Comparison of ENCODE assay signal across 17 cellular contexts in the genomic region with DNA sequence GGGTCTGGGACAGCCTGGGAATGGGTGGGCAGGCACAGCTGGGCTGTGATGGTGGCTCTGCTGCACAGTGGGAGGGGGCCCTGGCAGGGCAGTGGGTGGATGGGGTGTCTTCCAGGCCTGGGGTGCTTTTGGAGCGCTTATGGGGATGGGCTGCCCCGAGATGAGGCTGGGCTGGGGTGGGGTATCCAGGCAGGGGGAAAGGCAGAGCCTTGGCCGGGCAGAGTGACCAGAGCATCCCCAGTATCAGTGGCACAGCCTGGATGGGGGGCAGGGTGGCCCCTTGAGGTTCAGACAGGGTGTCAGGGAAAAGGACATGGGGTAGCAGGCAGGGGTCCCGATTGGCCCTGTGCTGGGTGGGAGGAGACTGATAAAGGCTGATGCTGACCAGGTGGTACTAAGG. TPM values are rescaled to one million over a fixed set of nuclear protein-coding genes. Genes with fewer than 3 reads are reported as not detected.
DNase-seq lines count a peak whose midpoint lies in the region; ATAC-seq, FAIRE-seq and TF ChIP-seq lines count a peak whose summit lies in the region.
"Had no signal": no experiment of that assay in that cellular context is flagged by ENCODE, and none has a peak within 500 bp of the region (broad histone marks: within the 10 kb centered on the region; RNA-seq: fewer than 3 reads in every experiment).

No MANE protein-coding gene starts in this region.

- no peak for TF ChIP-seq RAD21 in SK-N-SH (IDR thresholded peaks at IDR 0.05; ENCODE audit: low read length)

- no peak for TF ChIP-seq EP300 in SK-N-SH (IDR thresholded peaks at IDR 0.05; ENCODE audit: borderline replicate concordance in 1 of 2, low read depth in 1 of 2, low read length in 1 of 2)

- peak overlapping the region; percentile 95 for H3K27ac Mint-ChIP-seq in osteocyte (ENCODE audit: unreplicated experiment)
- H3K27ac Mint-ChIP-seq: CD8-positive, alpha-beta T cell had no signal

- no peak overlapping the region for H3K4me2 ChIP-seq in SK-N-SH

- H3K27me3 ChIP-seq in SK-N-SH (ENCODE audit: insufficient read depth) (no peaks in the 10 kb centered on the region), right cardiac atrium (ENCODE audit: control insufficient read depth, insufficient read depth) (no peaks in the 10 kb centered on the region)

- no peaks in the 10 kb centered on the region for H3K27me3 Mint-ChIP-seq in osteocyte (ENCODE audit: unreplicated experiment)

- no peaks in the 10 kb centered on the region for H3K36me3 ChIP-seq in SK-N-SH (replicated peaks in 1 of 2; ENCODE audit: control insufficient read depth in 1 of 2, insufficient read depth in 2 of 2, low read length in 1 of 2)
- H3K36me3 ChIP-seq: HAP-1 had no signal

- peaks cover 53% of the 10 kb centered on the region for H3K4me1 Mint-ChIP-seq in osteocyte (ENCODE audit: unreplicated experiment)

- ATAC-seq in SK-N-SH treated with all-trans-retinoic acid at 6 μM for 48 hours (no peak), right cardiac atrium (no peak), HG03439 (IDR thresholded peaks at IDR 0.05; ENCODE audit: unreplicated experiment) (no peak)
- ATAC-seq: CD8-positive, alpha-beta T cell had no signal

- H3K79me2 ChIP-seq in SK-N-SH (ENCODE audit: insufficient read depth): no peaks in the 10 kb centered on the region

- H3K9me3 ChIP-seq in SK-N-SH (no peaks in the 10 kb centered on the region), right cardiac atrium (ENCODE audit: control insufficient read depth, low read length) (no peaks in the 10 kb centered on the region)
- H3K9me3 ChIP-seq: HAP-1 had no signal

- POLR2A ChIA-PET in SK-N-SH (lab: Yijun Ruan, JAX) (interaction anchor here (1.8 kb wide), 1 partner anchor 69 kb away, joined by 5 read pairs; no protein-coding TSS in a partner anchor), RWPE1 (lab: Yijun Ruan, JAX; ENCODE audit: low non-redundant PET) (no interaction called here)

- 55% methylated on average over 3 of the region's 4 CpGs for WGBS in SK-N-SH (ENCODE audit: low lambda C conversion rate)
- 68% methylated on average over 4 of the region's 4 CpGs for WGBS in right cardiac atrium

- H3K9me3 Mint-ChIP-seq in osteocyte (ENCODE audit: unreplicated experiment): no peaks in the 10 kb centered on the region
- H3K9me3 Mint-ChIP-seq: CD8-positive, alpha-beta T cell had no signal

- H3K4me3 Mint-ChIP-seq in osteocyte (ENCODE audit: unreplicated experiment): no peak overlapping the region
- H3K4me3 Mint-ChIP-seq: CD8-positive, alpha-beta T cell had no signal

- H4K20me1 ChIP-seq in SK-N-SH (ENCODE audit: insufficient read depth): no peaks in the 10 kb centered on the region

- no peaks in the 10 kb centered on the region for H3K9me2 ChIP-seq in SK-N-SH

- DNase-seq in SK-N-SH: peak; percentile 53
- DNase-seq in RWPE1 (ENCODE audit: low spot score): no peak
- peak in 2 of 3 donors; percentile 26 to 52 for DNase-seq in right cardiac atrium
- DNase-seq in osteocyte (ENCODE audit: extremely low spot score, unreplicated experiment): no peak
- no peak for DNase-seq in urothelium cell line (ENCODE audit: low spot score)
- DNase-seq in erythroblast (lab: John Stamatoyannopoulos, UW): no peak
- DNase-seq: CD8-positive, alpha-beta T cell; GF-D8; KG1; NCI-H1092; NCI-H226 had no signal

- H3K36me3 Mint-ChIP-seq in osteocyte (ENCODE audit: unreplicated experiment): no peaks in the 10 kb centered on the region

- no peak for FAIRE-seq in urothelium cell line (lab: Jason Lieb, UNC)

- H3K27ac ChIP-seq in SK-N-SH (ENCODE audit: low read depth in 2 of 2, low read length in 1 of 2) (no peak overlapping the region; a peak in 1 of 4 replicates), RWPE1 (peak overlapping the region; percentile 91), right cardiac atrium (ENCODE audit: low read length) (no peak overlapping the region)
- H3K27ac ChIP-seq: 22Rv1, HL-60 had no signal

- no peak overlapping the region for H3K4me3 ChIP-seq in SK-N-SH (ENCODE audit: low read depth in 2 of 2, low read length in 1 of 2)
- H3K4me3 ChIP-seq in right cardiac atrium (ENCODE audit: low read length): no peak overlapping the region
- H3K4me3 ChIP-seq: HAP-1 had no signal

- peaks cover 0 to 14% of the 10 kb centered on the region in 2 experiments; a peak in 1 of 4 replicates for H3K4me1 ChIP-seq in SK-N-SH (ENCODE audit: control insufficient read depth in 1 of 2, insufficient read depth in 2 of 2, low read depth in 1 of 2, low read length in 1 of 2)
- H3K4me1 ChIP-seq in right cardiac atrium (ENCODE audit: control insufficient read depth, insufficient read depth, low read length): no peaks in the 10 kb centered on the region
- H3K4me1 ChIP-seq: HAP-1 had no signal

- TF ChIP-seq CTCF in SK-N-SH (IDR thresholded peaks at IDR 0.05): no peak
- no peak for TF ChIP-seq CTCF in RWPE1 (conservative IDR thresholded peaks at IDR 0.05; ENCODE audit: low read depth)
- no peak for TF ChIP-seq CTCF in osteocyte (IDR thresholded peaks at IDR 0.05)

- no peak overlapping the region for H2AFZ ChIP-seq in SK-N-SH (ENCODE audit: low read depth)

- no peak for TF ChIP-seq POLR2A in erythroblast (IDR thresholded peaks at IDR 0.05; ENCODE audit: low read length)

- intact Hi-C loops in right cardiac atrium (cut with DNase I): loop anchor here in 2 of 4 donors (5.0 kb wide), 2 partner anchors 46 to 116 kb away; no protein-coding TSS in a partner anchor

- no peaks in the 10 kb centered on the region for H3F3A ChIP-seq in SK-N-SH (replicated peaks; ENCODE audit: insufficient read depth)

- no peak overlapping the region for H3K9ac ChIP-seq in SK-N-SH

- CTCF ChIA-PET in SK-N-SH (lab: Yijun Ruan, JAX): interaction anchor here (0.6 to 29.6 kb wide), 3 partner anchors 11 to 186 kb away, joined by 3 to 872 read pairs (median 31); no protein-coding TSS in a partner anchor
- CTCF ChIA-PET in RWPE1 (lab: Yijun Ruan, JAX): interaction anchor here (0.6 to 1.1 kb wide), 2 partner anchors 11 to 817 kb away, joined by 3 to 5 read pairs; no protein-coding TSS in a partner anchor

TF ChIP-seq in SK-N-SH, 30 proteins besides CTCF, POLR2A, EP300 and RAD21 (continues in another document):
- no peak for TF ChIP-seq FOSL2 (IDR thresholded peaks at IDR 0.05; ENCODE audit: borderline replicate concordance, low read depth)
- TF ChIP-seq MXI1 (IDR thresholded peaks at IDR 0.05; ENCODE audit: low read depth, low read length): no peak
- TF ChIP-seq, protein P1, sequence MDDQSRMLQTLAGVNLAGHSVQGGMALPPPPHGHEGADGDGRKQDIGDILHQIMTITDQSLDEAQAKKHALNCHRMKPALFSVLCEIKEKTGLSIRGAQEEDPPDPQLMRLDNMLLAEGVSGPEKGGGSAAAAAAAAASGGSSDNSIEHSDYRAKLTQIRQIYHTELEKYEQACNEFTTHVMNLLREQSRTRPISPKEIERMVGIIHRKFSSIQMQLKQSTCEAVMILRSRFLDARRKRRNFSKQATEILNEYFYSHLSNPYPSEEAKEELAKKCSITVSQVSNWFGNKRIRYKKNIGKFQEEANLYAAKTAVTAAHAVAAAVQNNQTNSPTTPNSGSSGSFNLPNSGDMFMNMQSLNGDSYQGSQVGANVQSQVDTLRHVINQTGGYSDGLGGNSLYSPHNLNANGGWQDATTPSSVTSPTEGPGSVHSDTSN (IDR thresholded peaks at IDR 0.05): no peak
- TF ChIP-seq ELF1 (IDR thresholded peaks at IDR 0.05): no peak
- TF ChIP-seq TCF12 (IDR thresholded peaks at IDR 0.05): no peak

TF ChIP-seq in SK-N-SH treated with all-trans-retinoic acid at 6 μM for 48 hours, 23 proteins besides CTCF, POLR2A, EP300 and RAD21 (continues in another document):
- TF ChIP-seq, protein P2, sequence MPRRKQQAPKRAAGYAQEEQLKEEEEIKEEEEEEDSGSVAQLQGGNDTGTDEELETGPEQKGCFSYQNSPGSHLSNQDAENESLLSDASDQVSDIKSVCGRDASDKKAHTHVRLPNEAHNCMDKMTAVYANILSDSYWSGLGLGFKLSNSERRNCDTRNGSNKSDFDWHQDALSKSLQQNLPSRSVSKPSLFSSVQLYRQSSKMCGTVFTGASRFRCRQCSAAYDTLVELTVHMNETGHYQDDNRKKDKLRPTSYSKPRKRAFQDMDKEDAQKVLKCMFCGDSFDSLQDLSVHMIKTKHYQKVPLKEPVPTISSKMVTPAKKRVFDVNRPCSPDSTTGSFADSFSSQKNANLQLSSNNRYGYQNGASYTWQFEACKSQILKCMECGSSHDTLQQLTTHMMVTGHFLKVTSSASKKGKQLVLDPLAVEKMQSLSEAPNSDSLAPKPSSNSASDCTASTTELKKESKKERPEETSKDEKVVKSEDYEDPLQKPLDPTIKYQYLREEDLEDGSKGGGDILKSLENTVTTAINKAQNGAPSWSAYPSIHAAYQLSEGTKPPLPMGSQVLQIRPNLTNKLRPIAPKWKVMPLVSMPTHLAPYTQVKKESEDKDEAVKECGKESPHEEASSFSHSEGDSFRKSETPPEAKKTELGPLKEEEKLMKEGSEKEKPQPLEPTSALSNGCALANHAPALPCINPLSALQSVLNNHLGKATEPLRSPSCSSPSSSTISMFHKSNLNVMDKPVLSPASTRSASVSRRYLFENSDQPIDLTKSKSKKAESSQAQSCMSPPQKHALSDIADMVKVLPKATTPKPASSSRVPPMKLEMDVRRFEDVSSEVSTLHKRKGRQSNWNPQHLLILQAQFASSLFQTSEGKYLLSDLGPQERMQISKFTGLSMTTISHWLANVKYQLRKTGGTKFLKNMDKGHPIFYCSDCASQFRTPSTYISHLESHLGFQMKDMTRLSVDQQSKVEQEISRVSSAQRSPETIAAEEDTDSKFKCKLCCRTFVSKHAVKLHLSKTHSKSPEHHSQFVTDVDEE (CRISPR knock-in tag; IDR thresholded peaks at IDR 0.05): no peak
- TF ChIP-seq, protein P3, sequence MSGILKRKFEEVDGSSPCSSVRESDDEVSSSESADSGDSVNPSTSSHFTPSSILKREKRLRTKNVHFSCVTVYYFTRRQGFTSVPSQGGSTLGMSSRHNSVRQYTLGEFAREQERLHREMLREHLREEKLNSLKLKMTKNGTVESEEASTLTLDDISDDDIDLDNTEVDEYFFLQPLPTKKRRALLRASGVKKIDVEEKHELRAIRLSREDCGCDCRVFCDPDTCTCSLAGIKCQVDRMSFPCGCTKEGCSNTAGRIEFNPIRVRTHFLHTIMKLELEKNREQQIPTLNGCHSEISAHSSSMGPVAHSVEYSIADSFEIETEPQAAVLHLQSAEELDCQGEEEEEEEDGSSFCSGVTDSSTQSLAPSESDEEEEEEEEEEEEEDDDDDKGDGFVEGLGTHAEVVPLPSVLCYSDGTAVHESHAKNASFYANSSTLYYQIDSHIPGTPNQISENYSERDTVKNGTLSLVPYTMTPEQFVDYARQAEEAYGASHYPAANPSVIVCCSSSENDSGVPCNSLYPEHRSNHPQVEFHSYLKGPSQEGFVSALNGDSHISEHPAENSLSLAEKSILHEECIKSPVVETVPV (CRISPR knock-in tag; IDR thresholded peaks at IDR 0.05): no peak

RNA-seq across cellular contexts. Expression of a gene that starts 26.6 kb away (rescaled TPM):
- 13.9 and 17.5 TPM in 2 replicates for polyA plus RNA-seq in SK-N-SH (2012; rRNA removed)
- 7.3 and 11.6 TPM in 2 replicates for polyA plus RNA-seq in SK-N-SH (2012; cell fraction: cytosol; rRNA removed)
- polyA plus RNA-seq in SK-N-SH (2012; cell fraction: nucleus; rRNA removed): 12.8 and 15.7 TPM in 2 replicates
- total RNA-seq in right cardiac atrium: 10 to 100 TPM; 35.2 to 43.2 (median 40.0) TPM
- 51.3 TPM for polyA plus RNA-seq in right cardiac atrium
- total RNA-seq in osteocyte: 11.9 and 13.7 TPM in 2 replicates

RNA-seq across cellular contexts. Expression of a gene that starts 42.2 kb away (rescaled TPM):
- polyA plus RNA-seq in SK-N-SH (2012; rRNA removed): 4.8 and 5.2 TPM in 2 replicates
- polyA plus RNA-seq in SK-N-SH (2012; cell fraction: cytosol; rRNA removed): 1.5 and 2.6 TPM in 2 replicates
- polyA plus RNA-seq in SK-N-SH (2012; cell fraction: nucleus; rRNA removed): 4.4 and 5.2 TPM in 2 replicates
- 100 to 1,000 TPM; 165 to 323 (median 258) TPM for total RNA-seq in right cardiac atrium
- polyA plus RNA-seq in right cardiac atrium: 124 TPM
- total RNA-seq in osteocyte: 215 and 251 TPM in 2 replicates
- total RNA-seq: OCI-LY7 had no signal

Comparison
In these comparisons a context has a peak if more than half of its experiments do, and no peak if none do; other contexts are left out.
1. DNase-seq: peak in SK-N-SH (single experiment) and right cardiac atrium (2 of 3); none in RWPE1 (single experiment), osteocyte (single experiment), urothelium cell line (single experiment) and erythroblast (0 of 2).